12 cellular contexts compared by ENCODE assay signal in the genomic region with DNA sequence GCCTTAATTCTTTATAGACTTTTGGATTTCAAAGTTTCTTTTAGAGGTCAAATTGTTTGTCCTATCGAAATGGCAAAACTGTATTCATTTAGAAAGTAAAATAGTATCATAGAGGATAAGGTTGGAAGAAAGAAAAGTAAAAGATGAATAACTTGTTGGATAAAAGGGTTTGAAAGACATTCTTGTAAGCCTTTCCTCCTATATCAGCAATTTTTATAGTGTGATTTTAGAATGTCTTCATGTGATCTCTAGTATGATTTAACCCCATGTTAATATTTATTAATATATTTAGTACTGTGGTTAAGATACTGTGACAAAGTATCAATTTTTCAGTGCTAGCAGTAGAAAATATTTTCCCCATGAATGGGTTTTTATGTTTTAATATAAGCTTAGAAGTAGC. TPM values are rescaled to one million over a fixed set of nuclear protein-coding genes. Genes with fewer than 3 reads are reported as not detected.
DNase-seq lines count a peak whose midpoint lies in the region; ATAC-seq and TF ChIP-seq lines count a peak whose summit lies in the region.
"Had no signal": no experiment of that assay in that cellular context is flagged by ENCODE, and none has a peak within 500 bp of the region (broad histone marks: within the 10 kb centered on the region; RNA-seq: fewer than 3 reads in every experiment).

No MANE protein-coding gene starts in this region.

- peaks cover 61% of the 10 kb centered on the region for H3K36me3 Mint-ChIP-seq in stimulated activated naive CD8-positive, alpha-beta T cell treated with anti-CD3 and anti-CD28 coated beads, Interleukin-15, Interleukin-2, amounts not matched to agents 100 ng/mL and 50 ng/mL, for 24 hours (ENCODE audit: low read depth)

- no peak for TF ChIP-seq CTCF in ascending aorta (IDR thresholded peaks at IDR 0.05)

- TF ChIP-seq POLR2A in GM18505 (IDR thresholded peaks at IDR 0.05; ENCODE audit: borderline replicate concordance, extremely low read depth, insufficient read depth, insufficient read length) = no peak

- H3K4me3 ChIP-seq in ascending aorta (peak overlapping the region; percentile 26 to 85), muscle layer of duodenum (ENCODE audit: low read depth in 1 of 2, low read length in 2 of 2) (peak overlapping the region in 1 of 2 donors; percentile 12)

- no peaks in the 10 kb centered on the region for H3K27me3 Mint-ChIP-seq in stimulated activated naive CD8-positive, alpha-beta T cell treated with anti-CD3 and anti-CD28 coated beads, Interleukin-15, Interleukin-2, amounts not matched to agents 100 ng/mL and 50 ng/mL, for 24 hours

- intact Hi-C loops in ascending aorta (cut with DNase I) = no loop called here

- no peak for DNase-seq in stimulated activated naive CD8-positive, alpha-beta T cell treated with anti-CD3 and anti-CD28 coated beads, Interleukin-15, Interleukin-2, amounts not matched to agents 100 U/mL and 50 U/mL, for 24 hours
- DNase-seq in ascending aorta (ENCODE audit: low spot score in 2 of 2) = no peak
- DNase-seq in 8988T = no peak
- DNase-seq: activated gamma-delta T cell treated with Interleukin-2 at 50 U/mL for 16 hours, DMS 273 treated with DMSO at 0.1 percent for 48 hours, MV-4-11, substantia nigra had no signal

- H3K9me3 Mint-ChIP-seq in stimulated activated naive CD8-positive, alpha-beta T cell treated with anti-CD3 and anti-CD28 coated beads, Interleukin-15, Interleukin-2, amounts not matched to agents 100 ng/mL and 50 ng/mL, for 24 hours = peaks cover 3% of the 10 kb centered on the region

- H3K4me1 Mint-ChIP-seq in stimulated activated naive CD8-positive, alpha-beta T cell treated with anti-CD3 and anti-CD28 coated beads, Interleukin-15, Interleukin-2, amounts not matched to agents 100 ng/mL and 50 ng/mL, for 24 hours (ENCODE audit: low read depth) = peaks cover 60% of the 10 kb centered on the region

- peaks cover 0 to 33% of the 10 kb centered on the region in 2 donors for H3K4me1 ChIP-seq in ascending aorta
- peaks cover 19 to 43% of the 10 kb centered on the region in 2 donors for H3K4me1 ChIP-seq in muscle layer of duodenum (ENCODE audit: control insufficient read depth in 1 of 2, insufficient read depth in 2 of 2, low read length in 2 of 2)

- H3K4me3 Mint-ChIP-seq in stimulated activated naive CD8-positive, alpha-beta T cell treated with anti-CD3 and anti-CD28 coated beads, Interleukin-15, Interleukin-2, amounts not matched to agents 100 ng/mL and 50 ng/mL, for 24 hours = peak overlapping the region; percentile 93

- no peak for ATAC-seq in stimulated activated naive CD8-positive, alpha-beta T cell treated with anti-CD3 and anti-CD28 coated beads, Interleukin-15, Interleukin-2, amounts not matched to agents 100 U/mL and 50 U/mL, for 24 hours
- no peak for ATAC-seq in GM18505 (IDR thresholded peaks at IDR 0.05; ENCODE audit: unreplicated experiment)
- no peak for ATAC-seq in GM18498 (IDR thresholded peaks at IDR 0.05; ENCODE audit: unreplicated experiment)
- ATAC-seq in HG03442 (IDR thresholded peaks at IDR 0.05; ENCODE audit: unreplicated experiment) = no peak

- H3K27me3 ChIP-seq in ascending aorta (no peaks in the 10 kb centered on the region), muscle layer of duodenum (ENCODE audit: low read depth, low read length) (no peaks in the 10 kb centered on the region)

- H3K27ac ChIP-seq in ascending aorta = peak overlapping the region in 1 of 2 donors; percentile 37
- peak overlapping the region; percentile 46 for H3K27ac ChIP-seq in muscle layer of duodenum (ENCODE audit: low read length)

- H3K9me3 ChIP-seq in ascending aorta (no peaks in the 10 kb centered on the region), muscle layer of duodenum (ENCODE audit: control insufficient read depth in 1 of 2, low read length in 2 of 2) (no peaks in the 10 kb centered on the region)

- H3K36me3 ChIP-seq in ascending aorta = peaks cover 0 to 19% of the 10 kb centered on the region in 2 donors
- peaks cover 14 to 15% of the 10 kb centered on the region in 2 donors for H3K36me3 ChIP-seq in muscle layer of duodenum (ENCODE audit: control insufficient read depth in 1 of 2, insufficient read depth in 2 of 2, low read length in 2 of 2)

- peak overlapping the region; percentile 99 for H3K27ac Mint-ChIP-seq in stimulated activated naive CD8-positive, alpha-beta T cell treated with anti-CD3 and anti-CD28 coated beads, Interleukin-15, Interleukin-2, amounts not matched to agents 100 ng/mL and 50 ng/mL, for 24 hours

RNA-seq across cellular contexts. Expression of a gene that starts 4.5 kb away (rescaled TPM):
- total RNA-seq in ascending aorta = 31.5 TPM

RNA-seq across cellular contexts. Expression of a gene that starts 44.8 kb away (rescaled TPM):
- total RNA-seq in ascending aorta = 14.6 TPM
